17 cellular contexts compared by ENCODE assay signal in the genomic region with DNA sequence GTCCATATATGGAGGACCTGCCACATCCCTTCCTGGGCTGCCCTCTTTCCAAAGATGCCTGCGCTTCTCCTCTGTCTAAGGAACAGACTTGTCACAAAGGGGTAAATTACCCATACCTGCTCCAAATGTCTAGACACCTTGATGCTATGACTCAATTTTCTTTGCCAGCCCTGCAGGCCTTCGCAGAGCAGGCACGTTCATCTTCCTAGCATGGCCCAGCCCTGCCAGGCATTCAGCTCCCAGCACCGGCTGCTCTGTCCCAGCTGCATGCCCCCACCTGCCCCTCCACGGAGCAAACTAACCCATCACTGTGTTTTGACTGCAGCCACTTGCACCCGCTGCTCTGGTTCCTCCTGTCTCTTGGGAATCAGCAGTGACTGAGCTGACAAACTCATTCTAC.
"Had no signal": no experiment of that assay in that cellular context is flagged by ENCODE, and none has a peak within 500 bp of the region (broad histone marks: within the 10 kb centered on the region; RNA-seq: fewer than 3 reads in every experiment).

No MANE protein-coding gene starts in this region.

- H3K4me2 ChIP-seq: hepatocyte had no signal

- H3K27ac ChIP-seq: hepatocyte, testis, tibial nerve, upper lobe of right lung, vagina had no signal

- H2AFZ ChIP-seq: hepatocyte had no signal

- H3K4me1 ChIP-seq: testis, tibial nerve, upper lobe of right lung, vagina had no signal

- H3K36me3 ChIP-seq: tibial nerve, upper lobe of right lung, vagina had no signal

- ATAC-seq: mucosa of descending colon; naive thymus-derived CD8-positive, alpha-beta T cell; sciatic nerve; stimulated activated naive B cell treated with anti-CD40 and anti-IgM and Interleukin-4, amounts not matched to agents 10 μg/mL and 1 μg/mL and 100 μg/mL, for 72 hours; stimulated activated naive CD8-positive, alpha-beta T cell treated with anti-CD3 and anti-CD28 coated beads, Interleukin-15, amount 100 ng/mL, for 72 hours; upper lobe of right lung had no signal

- H3K9me3 ChIP-seq: mucosa of descending colon, testis, upper lobe of right lung, vagina had no signal

- DNase-seq: effector memory CD4-positive, alpha-beta T cell; foreskin melanocyte; head of caudate nucleus; kidney glomerular epithelial cell; mucosa of descending colon; naive thymus-derived CD8-positive, alpha-beta T cell; posterior cingulate gyrus; stimulated activated CD4-positive, alpha-beta T cell treated with anti-CD3 and anti-CD28 coated beads, Interleukin-2, amount 100 ng/mL, for 24 hours; stimulated activated CD4-positive, alpha-beta T cell treated with anti-CD3 and anti-CD28 coated beads, Interleukin-4, amount 100 ng/mL, for 4 hours; stimulated activated naive B cell treated with anti-CD40 and anti-IgM and Interleukin-4, amounts not matched to agents 10 μg/mL and 1 μg/mL and 100 μg/mL, for 72 hours; stimulated activated naive CD8-positive, alpha-beta T cell treated with anti-CD3 and anti-CD28 coated beads, Interleukin-15, amount 100 ng/mL, for 72 hours; testis; upper lobe of right lung had no signal

- H3K27me3 ChIP-seq: testis, tibial nerve, upper lobe of right lung, vagina had no signal

- H3K4me3 ChIP-seq: hepatocyte, mucosa of descending colon, testis, tibial nerve, upper lobe of right lung, vagina had no signal
